8 cellular contexts compared by ENCODE assay signal in genomic region chrX:119008122-119008744, GRCh38. TPM values are rescaled to one million over a fixed set of nuclear protein-coding genes. Genes with fewer than 3 reads are reported as not detected.
DNase-seq lines count a peak whose midpoint lies in the region; ATAC-seq and TF ChIP-seq lines count a peak whose summit lies in the region.

No MANE protein-coding gene starts in this region.

- peak; percentile 84 for TF ChIP-seq CTCF in AG09319 (IDR thresholded peaks at IDR 0.05; ENCODE audit: low read depth, low read length)
- TF ChIP-seq CTCF in GM13976 (IDR thresholded peaks at IDR 0.05; ENCODE audit: borderline replicate concordance, control extremely low read depth, extremely low read depth, insufficient read depth, missing control alignments) = peak; percentile 42

- intact Hi-C loops in left ventricle myocardium superior (cut with micrococcal nuclease) = loop anchor here (10.0 kb wide), 2 partner anchors 57 to 163 kb away; no protein-coding TSS in a partner anchor

- DNase-seq in AG09319 (ENCODE audit: extremely low read depth, low read depth) = no peak
- DNase-seq in GM13976 (ENCODE audit: low spot score) = peak; percentile 54
- DNase-seq in NCI-H460 (ENCODE audit: extremely low read depth, low read depth) = peak; percentile 25
- peak; percentile 67 for DNase-seq in activated effector memory CD4-positive, alpha-beta T cell treated with anti-CD3 and anti-CD28 coated beads, Interleukin-2, amount 50 U/mL, for 16 hours
- DNase-seq in left ventricle myocardium superior = peak; percentile 39
- DNase-seq in stimulated activated CD4-positive, alpha-beta T cell treated with anti-CD3 and anti-CD28 coated beads, Interleukin-4, amount 100 ng/mL, for 4 hours = peak; percentile 1 to 36

- ATAC-seq in left ventricle myocardium superior = no peak
- no peak for ATAC-seq in GM21723 (IDR thresholded peaks at IDR 0.05; ENCODE audit: unreplicated experiment)
- ATAC-seq in GM21786 (IDR thresholded peaks at IDR 0.05; ENCODE audit: unreplicated experiment) = no peak

- in situ Hi-C loops in GM13976 (cut with MboI; ENCODE audit: low sequenced_read_pairs, unreplicated experiment) = no loop called here

RNA-seq across cellular contexts. Expression of gene LONRF3, which starts 33.8 kb away (rescaled TPM):
- 9.1 and 11.8 TPM in 2 replicates for total RNA-seq in NCI-H460 (2014; rRNA removed; shearing (Covaris generic))
- 1.8 and 5.6 TPM in 2 replicates for polyA plus RNA-seq in NCI-H460 (2014; cell fraction: nucleus; rRNA removed)
- 4.2 TPM for total RNA-seq in left ventricle myocardium superior
